Comparison of ENCODE assay signal across 18 cellular contexts in the genomic region with DNA sequence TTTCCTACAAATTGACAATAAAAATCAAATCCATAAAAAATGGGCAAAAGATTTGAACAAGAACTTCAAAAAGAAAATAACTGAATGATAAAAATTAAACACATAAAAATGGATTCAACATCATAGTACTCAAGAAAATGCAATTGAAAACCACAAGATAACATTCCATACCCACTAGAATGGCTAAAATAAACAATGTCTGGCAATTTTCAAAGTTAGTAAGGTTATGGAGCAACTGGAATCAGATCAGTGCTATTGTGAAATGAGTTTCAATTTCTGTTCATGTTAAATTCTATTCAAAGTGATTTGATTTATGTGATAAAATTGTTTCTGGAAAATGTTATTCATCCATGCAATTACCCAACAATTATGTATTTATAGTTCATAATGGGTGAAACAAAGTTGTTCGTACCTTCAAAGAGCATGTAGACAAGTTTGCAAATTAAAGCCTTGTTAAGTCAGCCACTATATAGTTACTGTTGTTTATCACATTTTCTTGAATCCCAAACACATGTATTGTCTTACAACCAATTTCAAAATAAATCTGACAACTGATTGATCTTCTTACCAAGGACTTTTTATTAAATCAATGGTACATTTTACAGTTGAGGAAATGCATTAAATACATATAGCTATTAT.
DNase-seq lines count a peak whose midpoint lies in the region; FAIRE-seq and TF ChIP-seq lines count a peak whose summit lies in the region.
"Had no signal": no experiment of that assay in that cellular context is flagged by ENCODE, and none has a peak within 500 bp of the region (broad histone marks: within the 10 kb centered on the region; RNA-seq: fewer than 3 reads in every experiment).

No MANE protein-coding gene starts in this region.

- H3K4me2 ChIP-seq in astrocyte (ENCODE audit: low read length) = peak overlapping the region; percentile 13

- H3K36me3 Mint-ChIP-seq in MCF 10A (ENCODE audit: insufficient read depth, unreplicated experiment) = no peaks in the 10 kb centered on the region
- no peaks in the 10 kb centered on the region for H3K36me3 Mint-ChIP-seq in astrocyte (ENCODE audit: low read depth, unreplicated experiment)
- H3K36me3 Mint-ChIP-seq in nephron progenitor cell (ENCODE audit: low read depth) = peaks cover 50% of the 10 kb centered on the region

- H3K27me3 ChIP-seq in breast epithelium (no peaks in the 10 kb centered on the region), astrocyte (ENCODE audit: insufficient read depth, low read length) (no peaks in the 10 kb centered on the region), H7 (ENCODE audit: control insufficient read depth, insufficient read depth, low read length) (no peaks in the 10 kb centered on the region)
- H3K27me3 ChIP-seq: esophagus squamous epithelium, MG63, right lobe of liver had no signal

- H3K4me1 Mint-ChIP-seq in MCF 10A (ENCODE audit: insufficient read depth, unreplicated experiment) (peaks cover 6% of the 10 kb centered on the region), astrocyte (ENCODE audit: low read depth, unreplicated experiment) (peaks cover 3% of the 10 kb centered on the region), nephron progenitor cell (peaks cover 9% of the 10 kb centered on the region)
- H3K4me1 Mint-ChIP-seq: activated CD4-positive, alpha-beta T cell treated with anti-CD3 and anti-CD28 coated beads for 36 hours; activated naive CD4-positive, alpha-beta T cell treated with anti-CD3 and anti-CD28 coated beads, Interleukin-2, amount 50 U/mL, for 24 hours; memory B cell had no signal

- no peak for TF ChIP-seq POLR2A in breast epithelium (IDR thresholded peaks at IDR 0.05)

- POLR2A ChIA-PET in MCF 10A (lab: Yijun Ruan, JAX) = interaction anchor here (0.7 to 0.9 kb wide), 2 partner anchors 69 to 140 kb away, joined by 4 read pairs; no protein-coding TSS in a partner anchor

- DNase-seq in MCF 10A (ENCODE audit: unreplicated experiment) (peak; percentile 75), breast epithelium (ENCODE audit: low spot score in 2 of 2) (no peak), astrocyte (ENCODE audit: low read depth) (peak; percentile 78), fibroblast of the conjunctiva (ENCODE audit: low read depth) (peak; percentile 12), H7 (no peak), nephron progenitor cell (no peak), ureter (ENCODE audit: low spot score) (no peak)
- DNase-seq in activated CD8-positive, alpha-beta memory T cell treated with anti-CD3 and anti-CD28 coated beads, Interleukin-2, amount 50 U/mL, for 48 hours = no peak
- DNase-seq: 8988T; activated CD4-positive, alpha-beta T cell treated with anti-CD3 and anti-CD28 coated beads for 36 hours; Caco-2; esophagus squamous epithelium; MG63; right lobe of liver; stimulated activated CD4-positive, alpha-beta T cell treated with anti-CD3 and anti-CD28 coated beads, Interleukin-4, amount 100 ng/mL, for 4 hours had no signal

- intact Hi-C loops in MCF 10A (cut with micrococcal nuclease) (no loop called here), breast epithelium (cut with DNase I; ENCODE audit: low total_unique reads) (no loop called here)

- no peak overlapping the region for H3K9ac ChIP-seq in astrocyte (ENCODE audit: low read length)

- H4K20me1 ChIP-seq in astrocyte (ENCODE audit: insufficient read depth, low read length) = no peaks in the 10 kb centered on the region

- H3K9me3 ChIP-seq in breast epithelium = no peaks in the 10 kb centered on the region
- no peaks in the 10 kb centered on the region for H3K9me3 ChIP-seq in astrocyte (ENCODE audit: insufficient read depth, low read depth, low read length)
- H3K9me3 ChIP-seq: Caco-2, esophagus squamous epithelium, MG63, right lobe of liver had no signal

- H3K9me3 Mint-ChIP-seq in MCF 10A (ENCODE audit: unreplicated experiment) (no peaks in the 10 kb centered on the region), astrocyte (ENCODE audit: unreplicated experiment) (peaks cover 6% of the 10 kb centered on the region), nephron progenitor cell (peaks cover 34% of the 10 kb centered on the region)
- H3K9me3 Mint-ChIP-seq: T-helper 2 cell treated with Interferon-gamma antibody and Interleukin-4, amounts not matched to agents 5 μg/mL and 100 μg/mL, for 36 hours had no signal

- H3K4me1 ChIP-seq in breast epithelium = no peaks in the 10 kb centered on the region
- no peaks in the 10 kb centered on the region for H3K4me1 ChIP-seq in astrocyte (ENCODE audit: insufficient read depth, low read length)
- H3K4me1 ChIP-seq: Caco-2, right lobe of liver had no signal

- H3K4me3 ChIP-seq in breast epithelium (no peak overlapping the region), astrocyte (ENCODE audit: insufficient read depth, low read depth, low read length) (no peak overlapping the region), H7 (ENCODE audit: insufficient read depth, low read depth, low read length) (no peak overlapping the region)
- H3K4me3 ChIP-seq: esophagus squamous epithelium, MG63, right lobe of liver had no signal

- TF ChIP-seq CTCF in MCF 10A (IDR thresholded peaks at IDR 0.05; ENCODE audit: unreplicated experiment) (no peak), breast epithelium (IDR thresholded peaks at IDR 0.05) (no peak), astrocyte (IDR thresholded peaks at IDR 0.05; ENCODE audit: insufficient read depth, low read depth, low read length) (no peak), nephron progenitor cell (IDR thresholded peaks at IDR 0.05) (no peak)

- H3K27ac Mint-ChIP-seq in MCF 10A (ENCODE audit: low read depth, unreplicated experiment) (peak overlapping the region; percentile 31), astrocyte (ENCODE audit: unreplicated experiment) (no peak overlapping the region), nephron progenitor cell (no peak overlapping the region)
- H3K27ac Mint-ChIP-seq: activated CD4-positive, alpha-beta T cell treated with anti-CD3 and anti-CD28 coated beads for 36 hours; activated naive CD4-positive, alpha-beta T cell treated with anti-CD3 and anti-CD28 coated beads, Interleukin-2, amount 50 U/mL, for 24 hours; memory B cell; T-helper 2 cell treated with Interferon-gamma antibody and Interleukin-4, amounts not matched to agents 5 μg/mL and 100 μg/mL, for 36 hours had no signal

- no peak for FAIRE-seq in astrocyte (lab: Jason Lieb, UNC)

- no peaks in the 10 kb centered on the region for H3K79me2 ChIP-seq in astrocyte (ENCODE audit: insufficient read depth, low read length)

- H3K27ac ChIP-seq in breast epithelium (no peak overlapping the region), astrocyte (ENCODE audit: low read depth, low read length) (no peak overlapping the region)
- H3K27ac ChIP-seq: esophagus squamous epithelium, right lobe of liver had no signal

- H3K27me3 Mint-ChIP-seq in MCF 10A (ENCODE audit: insufficient read depth, unreplicated experiment) (no peaks in the 10 kb centered on the region), astrocyte (ENCODE audit: low read depth, unreplicated experiment) (no peaks in the 10 kb centered on the region), nephron progenitor cell (ENCODE audit: low read depth, poor library complexity) (no peaks in the 10 kb centered on the region)
- H3K27me3 Mint-ChIP-seq: activated CD4-positive, alpha-beta T cell treated with anti-CD3 and anti-CD28 coated beads for 36 hours; activated naive CD4-positive, alpha-beta T cell treated with anti-CD3 and anti-CD28 coated beads, Interleukin-2, amount 50 U/mL, for 24 hours; memory B cell had no signal

- H3K4me3 Mint-ChIP-seq in MCF 10A (ENCODE audit: unreplicated experiment) (no peak overlapping the region), astrocyte (ENCODE audit: unreplicated experiment) (no peak overlapping the region), nephron progenitor cell (no peak overlapping the region)
- H3K4me3 Mint-ChIP-seq: activated CD4-positive, alpha-beta T cell treated with anti-CD3 and anti-CD28 coated beads for 36 hours; activated naive CD4-positive, alpha-beta T cell treated with anti-CD3 and anti-CD28 coated beads, Interleukin-2, amount 50 U/mL, for 24 hours; memory B cell; T-helper 2 cell treated with Interferon-gamma antibody and Interleukin-4, amounts not matched to agents 5 μg/mL and 100 μg/mL, for 36 hours had no signal

- no peak overlapping the region for H2AFZ ChIP-seq in astrocyte (ENCODE audit: low read depth, low read length)

- BruUV-seq in MCF 10A (replicated peaks; lab: Mats Ljungman, UMichigan) = no TSS peak

- H3K36me3 ChIP-seq in breast epithelium = no peaks in the 10 kb centered on the region
- no peaks in the 10 kb centered on the region for H3K36me3 ChIP-seq in astrocyte (ENCODE audit: insufficient read depth, low read length)
- H3K36me3 ChIP-seq in H7 (replicated peaks; ENCODE audit: control insufficient read depth, insufficient read depth, low read length) = no peaks in the 10 kb centered on the region
- H3K36me3 ChIP-seq: esophagus squamous epithelium, MG63, right lobe of liver had no signal

- CTCF ChIA-PET in MCF 10A (lab: Yijun Ruan, JAX) = interaction anchor here (0.6 to 0.7 kb wide), 2 partner anchors 75 to 155 kb away, joined by 4 to 5 read pairs; no protein-coding TSS in a partner anchor

Comparison
In these comparisons a context has a peak if more than half of its experiments do, and no peak if none do; other contexts are left out.
1. DNase-seq: peak in MCF 10A (single experiment), astrocyte (single experiment) and fibroblast of the conjunctiva (single experiment); none in breast epithelium (0 of 2), H7 (single experiment), nephron progenitor cell (single experiment), ureter (single experiment) and activated CD8-positive, alpha-beta memory T cell treated with anti-CD3 and anti-CD28 coated beads, Interleukin-2, amount 50 U/mL, for 48 hours (single experiment).